In genomic region chr2:134518101-134518500, GRCh38 we compare ENCODE assay signal across 18 cellular contexts.
DNase-seq lines count a peak whose midpoint lies in the region; TF ChIP-seq lines count a peak whose summit lies in the region.
"Had no signal": no experiment of that assay in that cellular context is flagged by ENCODE, and none has a peak within 500 bp of the region (broad histone marks: within the 10 kb centered on the region; RNA-seq: fewer than 3 reads in every experiment).

No MANE protein-coding gene starts in this region.

- H4K20me1 ChIP-seq in PC-9 (ENCODE audit: insufficient read depth) = no peaks in the 10 kb centered on the region
- H4K20me1 ChIP-seq: BLaER1 had no signal

- CTCF ChIA-PET in PC-9 (lab: Charles Lee) = no interaction called here

- H3F3A ChIP-seq in PC-9 (ENCODE audit: insufficient read depth, low read depth) = peaks cover 4% of the 10 kb centered on the region; the same call in 1 of the 2 replicates

- DNase-seq in DMS 273 (lab: John Stamatoyannopoulos, UW; ENCODE audit: unreplicated experiment) (peak; percentile 15), DMS 273 treated with DMSO at 0.1 percent for 48 hours (lab: John Stamatoyannopoulos, UW) (no peak), PC-9 (no peak), HCEC 1CT (no peak), islet precursor cell (no peak), NCI-H524 (lab: John Stamatoyannopoulos, UW) (no peak)
- DNase-seq: Caco-2; CD4-positive, CD25-positive, alpha-beta regulatory T cell; CD8-positive, alpha-beta T cell; DMS53; DMS79 treated with DMSO at 0.1 percent for 48 hours; GF-D8; GOT3 had no signal

- H3K9me2 ChIP-seq in PC-9 (ENCODE audit: insufficient read depth) = no peaks in the 10 kb centered on the region

- BruUV-seq in PC-9 (replicated peaks; lab: Mats Ljungman, UMichigan) = no TSS peak

- H3K4me1 ChIP-seq in PC-9 (replicated peaks; ENCODE audit: insufficient read depth) = peaks cover 17% of the 10 kb centered on the region
- H3K4me1 ChIP-seq: BLaER1, Caco-2, HAP-1 had no signal

- no peaks in the 10 kb centered on the region for H3K36me3 ChIP-seq in PC-9 (ENCODE audit: low read depth)
- H3K36me3 ChIP-seq: BLaER1, HAP-1 had no signal

- TF ChIP-seq CTCF in PC-9 (conservative IDR thresholded peaks at IDR 0.05) (no peak), VCaP (conservative IDR thresholded peaks at IDR 0.05) (no peak)

- H3K27me3 ChIP-seq in PC-9 (ENCODE audit: insufficient read depth, low read depth) = no peaks in the 10 kb centered on the region
- H3K27me3 ChIP-seq: BLaER1 had no signal

- intact Hi-C loops in PC-9 (cut with micrococcal nuclease; ENCODE audit: unreplicated experiment) = no loop called here

- H3K79me2 ChIP-seq in PC-9 (ENCODE audit: low read depth) = no peaks in the 10 kb centered on the region

- POLR2A ChIA-PET in PC-9 (lab: Charles Lee; ENCODE audit: unreplicated experiment) = no interaction called here

- peak overlapping the region; percentile 41 for H3K4me2 ChIP-seq in PC-9
- H3K4me2 ChIP-seq: BLaER1 had no signal

- no peak overlapping the region for H2AFZ ChIP-seq in PC-9

- no peaks in the 10 kb centered on the region for H3K9me3 ChIP-seq in PC-9 (ENCODE audit: insufficient read depth, low read depth)
- H3K9me3 ChIP-seq: BLaER1, Caco-2, HAP-1 had no signal

- H3K27ac ChIP-seq in PC-9 (no peak overlapping the region), VCaP (peak overlapping the region; percentile 36)
- H3K27ac ChIP-seq: 22Rv1, BLaER1, C4-2B had no signal

- H3K4me3 ChIP-seq in PC-9 = no peak overlapping the region
- H3K4me3 ChIP-seq: BLaER1, HAP-1 had no signal
